In the genomic region with DNA sequence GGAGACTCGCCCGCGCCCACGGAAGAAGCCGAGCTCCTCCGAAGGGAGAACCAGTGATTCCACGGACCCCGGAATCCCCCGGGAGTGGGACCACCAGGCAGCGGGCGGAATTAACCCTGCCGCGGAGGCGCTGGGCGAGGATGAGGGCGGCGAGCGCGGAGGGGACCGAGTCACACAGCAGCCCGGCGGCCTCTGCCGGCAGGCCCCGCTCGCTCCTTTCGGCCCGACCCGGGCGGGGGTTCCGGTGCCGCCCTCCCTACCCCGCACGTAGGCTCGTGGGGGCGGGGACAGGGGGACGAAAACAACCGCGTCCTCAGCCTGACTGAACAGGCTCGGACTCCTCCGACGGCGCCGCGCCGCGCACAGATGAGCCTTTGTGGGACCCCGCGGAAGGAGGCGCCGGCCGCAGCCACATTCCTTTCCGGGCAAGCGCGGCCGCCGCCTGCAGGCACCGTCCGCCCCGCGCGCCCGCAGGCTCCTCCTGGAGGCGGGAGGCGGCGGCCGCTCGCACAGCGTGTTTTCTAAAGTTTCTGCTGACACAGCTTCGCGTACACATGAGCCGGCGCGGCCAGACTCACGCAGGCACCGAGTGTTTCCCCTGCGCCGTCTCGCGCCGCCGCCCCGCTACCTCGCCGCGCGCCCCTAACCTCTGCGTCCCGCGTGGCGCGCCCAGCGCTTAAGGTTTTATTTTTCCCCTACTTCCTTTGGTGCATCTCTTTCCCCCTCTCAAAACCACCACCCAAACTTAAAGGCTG, we compare ENCODE assay signal across 8 cellular contexts.
A peak's percentile ranks its signal among the peaks of the same experiment; 100 is the strongest.
DNase-seq lines count a peak whose midpoint lies in the region; ATAC-seq, FAIRE-seq and TF ChIP-seq lines count a peak whose summit lies in the region.

No MANE protein-coding gene starts in this region.

- ATAC-seq in HG02588 (IDR thresholded peaks at IDR 0.05; ENCODE audit: unreplicated experiment), result peak; percentile 78
- ATAC-seq in heart right ventricle, result peak; percentile 93 to 96 (median 94)
- ATAC-seq in upper lobe of right lung, result peak; percentile 95

- intact Hi-C loops in heart right ventricle (cut with DNase I) (loop anchor here in 7 of 10 donors (1.0 to 10.0 kb wide), 13 partner anchors 68 to 459 kb away; a partner anchor contains a TSS), upper lobe of right lung (cut with DNase I) (loop anchor here (10.0 kb wide), 1 partner anchor 163 kb away; no protein-coding TSS in a partner anchor)

- WGBS in adipose tissue, 3 donors, result 0 to 1% (median 0%) methylated on average over 71 to 92 of the region's 92 CpGs
- 0% methylated on average over 78 to 92 of the region's 92 CpGs for WGBS in heart right ventricle, 2 donors

- H3K27me3 ChIP-seq in heart right ventricle (no peaks in the 10 kb centered on the region), upper lobe of right lung (no peaks in the 10 kb centered on the region)

- H3K9me3 Mint-ChIP-seq in progenitor cell of endocrine pancreas (ENCODE audit: low read depth), result no peaks in the 10 kb centered on the region

- H3K27ac Mint-ChIP-seq in progenitor cell of endocrine pancreas, result peak overlapping the region; percentile 100

- H3K27me3 Mint-ChIP-seq in progenitor cell of endocrine pancreas, result no peaks in the 10 kb centered on the region

- peak overlapping the region; percentile 59 to 88 (median 78) for H3K4me3 ChIP-seq in heart right ventricle
- H3K4me3 ChIP-seq in upper lobe of right lung, result peak overlapping the region; percentile 79

- peaks cover 11% of the 10 kb centered on the region for H3K4me1 Mint-ChIP-seq in progenitor cell of endocrine pancreas (ENCODE audit: low read depth)

- H3K9me3 ChIP-seq in heart right ventricle (peaks cover 0 to 9% (median 0%) of the 10 kb centered on the region in 11 donors), upper lobe of right lung (no peaks in the 10 kb centered on the region)

- peak in 8 of 9 donors; percentile 29 to 71 (median 48) for TF ChIP-seq CTCF in heart right ventricle (IDR thresholded peaks at IDR 0.05)
- peak; percentile 54 for TF ChIP-seq CTCF in progenitor cell of endocrine pancreas (IDR thresholded peaks at IDR 0.05; ENCODE audit: unreplicated experiment)
- TF ChIP-seq CTCF in upper lobe of right lung (IDR thresholded peaks at IDR 0.05), result peak; percentile 48

- peak overlapping the region; percentile 92 for H3K4me3 Mint-ChIP-seq in progenitor cell of endocrine pancreas (ENCODE audit: low read depth)

- peak; percentile 91 for TF ChIP-seq POLR2A in GM12891 (IDR thresholded peaks at IDR 0.05; ENCODE audit: low read depth, low read length)

- DNase-seq in GM12891 (ENCODE audit: insufficient read length, low spot score) (peak; percentile 59), NAMALWA (ENCODE audit: low spot score) (peak; percentile 91), SW480 (ENCODE audit: low spot score) (peak; percentile 85), heart right ventricle (peak; percentile 91 to 92), progenitor cell of endocrine pancreas (ENCODE audit: low spot score, unreplicated experiment) (peak; percentile 78), upper lobe of right lung (peak; percentile 96)

- H3K27ac ChIP-seq in adipose tissue (ENCODE audit: low read depth, low read length) (peak overlapping the region; percentile 96), heart right ventricle (peak overlapping the region; percentile 94 to 100 (median 98)), upper lobe of right lung (peak overlapping the region; percentile 99)

- peak; percentile 99 for FAIRE-seq in GM12891 (lab: Jason Lieb, UNC)

- H3K4me1 ChIP-seq in heart right ventricle, result peaks cover 0 to 63% (median 47%) of the 10 kb centered on the region in 9 donors
- peaks cover 32% of the 10 kb centered on the region for H3K4me1 ChIP-seq in upper lobe of right lung

- H3K36me3 ChIP-seq in heart right ventricle, result no peaks in the 10 kb centered on the region
- no peaks in the 10 kb centered on the region for H3K36me3 ChIP-seq in upper lobe of right lung

- peaks cover 3% of the 10 kb centered on the region for H3K36me3 Mint-ChIP-seq in progenitor cell of endocrine pancreas (ENCODE audit: insufficient read depth)

TF ChIP-seq in GM12891, 5 proteins besides CTCF, POLR2A, EP300 and RAD21:
- TF ChIP-seq PAX5 (IDR thresholded peaks at IDR 0.05; ENCODE audit: insufficient read depth, low read length, severe bottlenecking) (peak; percentile 1), POLR2AphosphoS5 (IDR thresholded peaks at IDR 0.05; ENCODE audit: low read depth, low read length) (peak; percentile 90), POU2F2 (IDR thresholded peaks at IDR 0.05; ENCODE audit: low read depth, low read length) (peak; percentile 40; the same call in 1 of the 2 replicates), TAF1 (IDR thresholded peaks at IDR 0.05; ENCODE audit: low read depth, low read length) (peak; percentile 85), SPI1 (IDR thresholded peaks at IDR 0.05; ENCODE audit: low read depth, low read length) (no peak)

Comparison
In these comparisons a context has a peak if more than half of its experiments do, and no peak if none do; other contexts are left out.
1. Peak in every context shown above with its lines: DNase-seq, ATAC-seq, H3K4me3 ChIP-seq and H3K27ac ChIP-seq.